ENCODE assay signal across 23 cellular contexts in genomic region chr12:66065623-66066022, GRCh38.
DNase-seq lines count a peak whose midpoint lies in the region; ATAC-seq and TF ChIP-seq lines count a peak whose summit lies in the region.
"Had no signal": no experiment of that assay in that cellular context is flagged by ENCODE, and none has a peak within 500 bp of the region (broad histone marks: within the 10 kb centered on the region; RNA-seq: fewer than 3 reads in every experiment).

No MANE protein-coding gene starts in this region.

- no peak overlapping the region for H2AFZ ChIP-seq in PC-9

- H3K4me1 ChIP-seq in adipocyte (ENCODE audit: control insufficient read depth, insufficient read depth, low read length): peaks cover 32% of the 10 kb centered on the region
- no peaks in the 10 kb centered on the region for H3K4me1 ChIP-seq in adrenal gland (replicated peaks in 1 of 2)
- H3K4me1 ChIP-seq in psoas muscle: no peaks in the 10 kb centered on the region
- H3K4me1 ChIP-seq in PC-9 (replicated peaks; ENCODE audit: insufficient read depth): no peaks in the 10 kb centered on the region
- H3K4me1 ChIP-seq: esophagus muscularis mucosa had no signal

- no peak overlapping the region for H3K4me2 ChIP-seq in PC-9

- H3K9me3 ChIP-seq in adipocyte (ENCODE audit: control insufficient read depth, low read length) (no peaks in the 10 kb centered on the region), adrenal gland (replicated peaks in 1 of 3) (no peaks in the 10 kb centered on the region), psoas muscle (no peaks in the 10 kb centered on the region), PC-9 (ENCODE audit: insufficient read depth, low read depth) (no peaks in the 10 kb centered on the region)
- H3K9me3 ChIP-seq: esophagus muscularis mucosa, mucosa of descending colon had no signal

- no peaks in the 10 kb centered on the region for H3K36me3 ChIP-seq in adipocyte (ENCODE audit: control insufficient read depth, insufficient read depth, low read length, severe bottlenecking)
- no peaks in the 10 kb centered on the region for H3K36me3 ChIP-seq in adrenal gland (replicated peaks in 1 of 2)
- no peaks in the 10 kb centered on the region for H3K36me3 ChIP-seq in psoas muscle (ENCODE audit: insufficient read depth in 1 of 2, low read depth in 1 of 2)
- no peaks in the 10 kb centered on the region for H3K36me3 ChIP-seq in PC-9 (ENCODE audit: low read depth)
- H3K36me3 ChIP-seq: esophagus muscularis mucosa had no signal

- no peak for TF ChIP-seq POLR2A in adrenal gland (IDR thresholded peaks at IDR 0.05)

- intact Hi-C loops in adrenal gland (cut with DNase I) (no loop called here), psoas muscle (cut with DNase I) (no loop called here), PC-9 (cut with micrococcal nuclease; ENCODE audit: unreplicated experiment) (no loop called here)

- no peak for TF ChIP-seq CTCF in fibroblast of the aortic adventitia (IDR thresholded peaks at IDR 0.05; ENCODE audit: insufficient read depth, low read length)
- no peak for TF ChIP-seq CTCF in adrenal gland (IDR thresholded peaks at IDR 0.05)
- TF ChIP-seq CTCF in psoas muscle (IDR thresholded peaks at IDR 0.05): no peak
- no peak for TF ChIP-seq CTCF in PC-9 (conservative IDR thresholded peaks at IDR 0.05)

- H3K27me3 ChIP-seq in adipocyte (replicated peaks; ENCODE audit: control insufficient read depth, insufficient read depth, low read length) (no peaks in the 10 kb centered on the region), adrenal gland (no peaks in the 10 kb centered on the region), psoas muscle (ENCODE audit: insufficient read depth in 3 of 3, low read length in 2 of 3) (peaks cover 0 to 2% (median 0%) of the 10 kb centered on the region in 3 donors), PC-9 (ENCODE audit: insufficient read depth, low read depth) (no peaks in the 10 kb centered on the region)
- H3K27me3 ChIP-seq: esophagus muscularis mucosa had no signal

- H3F3A ChIP-seq in PC-9 (ENCODE audit: insufficient read depth, low read depth): no peaks in the 10 kb centered on the region

- no TSS peak for BruUV-seq in PC-9 (replicated peaks; lab: Mats Ljungman, UMichigan)

- CTCF ChIA-PET in PC-9 (lab: Charles Lee): no interaction called here

- ATAC-seq in psoas muscle (no peak), HG03097 (IDR thresholded peaks at IDR 0.05; ENCODE audit: low FRiP score, unreplicated experiment) (no peak)
- ATAC-seq: left lobe of liver, mucosa of descending colon had no signal

- WGBS in adrenal gland, 4 donors: 55 to 71% (median 68%) methylated on average over 2 of the region's 2 CpGs
- WGBS in psoas muscle, 3 donors: 76 to 83% (median 81%) methylated on average over 2 of the region's 2 CpGs

- H3K4me3 ChIP-seq in adipocyte (ENCODE audit: low read length) (no peak overlapping the region), fibroblast of the aortic adventitia (ENCODE audit: low read depth, low read length) (no peak overlapping the region), adrenal gland (no peak overlapping the region), psoas muscle (no peak overlapping the region), PC-9 (no peak overlapping the region)
- H3K4me3 ChIP-seq: esophagus muscularis mucosa, mucosa of descending colon had no signal

- POLR2A ChIA-PET in PC-9 (lab: Charles Lee; ENCODE audit: unreplicated experiment): no interaction called here

- H3K27ac ChIP-seq in adrenal gland (no peak overlapping the region), psoas muscle (no peak overlapping the region), PC-9 (no peak overlapping the region)
- H3K27ac ChIP-seq: 22Rv1, esophagus muscularis mucosa, HL-60 had no signal

- no peaks in the 10 kb centered on the region for H3K9me2 ChIP-seq in PC-9 (ENCODE audit: insufficient read depth)

- H4K20me1 ChIP-seq in PC-9 (ENCODE audit: insufficient read depth): no peaks in the 10 kb centered on the region

- DNase-seq in NCI-H1105 treated with DMSO at 0.1 percent for 48 hours (lab: John Stamatoyannopoulos, UW) (peak; percentile 10), NCI-H1105 (lab: John Stamatoyannopoulos, UW) (no peak), adipocyte (ENCODE audit: low read depth) (peak; percentile 69), fibroblast of the aortic adventitia (ENCODE audit: low read depth) (peak; percentile 53), adrenal gland (no peak), psoas muscle (no peak), PC-9 (no peak)
- DNase-seq: activated CD4-positive, alpha-beta T cell treated with anti-CD3 and anti-CD28 coated beads, Interleukin-2, amount 50 U/mL, for 4 hours; activated CD8-positive, alpha-beta memory T cell treated with anti-CD3 and anti-CD28 coated beads, Interleukin-2, amount 50 U/mL, for 48 hours; activated effector memory CD4-positive, alpha-beta T cell treated with anti-CD3 and anti-CD28 coated beads, Interleukin-2, amount 50 U/mL, for 16 hours; central memory CD4-positive, alpha-beta T cell; effector CD4-positive, alpha-beta T cell; head of caudate nucleus; mucosa of descending colon; NCI-H1436 treated with DMSO at 0.1 percent for 48 hours; SHP77 treated with DMSO at 0.1 percent for 48 hours; stimulated activated CD4-positive, alpha-beta T cell treated with anti-CD3 and anti-CD28 coated beads, Interleukin-4, amount 100 ng/mL, for 24 hours; trophoblast cell had no signal

- no peaks in the 10 kb centered on the region for H3K79me2 ChIP-seq in PC-9 (ENCODE audit: low read depth)

- H3K9ac ChIP-seq in adipocyte (ENCODE audit: low read length): no peak overlapping the region

Comparison
In these comparisons a context has a peak if more than half of its experiments do, and no peak if none do; other contexts are left out.
1. DNase-seq: peak in NCI-H1105 treated with DMSO at 0.1 percent for 48 hours (single experiment), adipocyte (single experiment) and fibroblast of the aortic adventitia (single experiment); none in NCI-H1105 (single experiment), adrenal gland (0 of 7), psoas muscle (0 of 2) and PC-9 (0 of 2).